In genomic region chr22:19490628-19491230, GRCh38 we compare ENCODE assay signal across 26 cellular contexts. TPM values are rescaled to one million over a fixed set of nuclear protein-coding genes. Genes with fewer than 3 reads are reported as not detected.
"Had no signal": no experiment of that assay in that cellular context is flagged by ENCODE, and none has a peak within 500 bp of the region (broad histone marks: within the 10 kb centered on the region; RNA-seq: fewer than 3 reads in every experiment).

No MANE protein-coding gene starts in this region.

- H3K4me1 ChIP-seq: colonic mucosa, gastrocnemius medialis, lower lobe of right lung, parathyroid adenoma, right lobe of liver, stomach had no signal

- H3K9me3 Mint-ChIP-seq: dendritic cell treated with granulocyte-macrophage colony-stimulating factor and Interleukin-4, amounts not matched to agents 40 ng/mL and 50 ng/mL, for 4 days; endodermal cell; natural killer cell; neural crest cell; type B pancreatic cell had no signal

- H3K4me1 Mint-ChIP-seq: endodermal cell, natural killer cell, neural crest cell had no signal

- H3K27me3 ChIP-seq: colonic mucosa, gastrocnemius medialis, neutrophil, right lobe of liver, stomach, tibial artery had no signal

- H3K36me3 ChIP-seq: colonic mucosa, gastrocnemius medialis, lower lobe of right lung, right lobe of liver, stomach, tibial artery had no signal

- H3K36me3 Mint-ChIP-seq: natural killer cell, type B pancreatic cell had no signal

- H3K9me3 ChIP-seq: colonic mucosa, gastrocnemius medialis, lower lobe of right lung, neutrophil, right lobe of liver, stomach, tibial artery had no signal

- ATAC-seq: esophagus mucosa, gastrocnemius medialis, left ventricle myocardium superior, lower lobe of right lung, natural killer cell, right lobe of liver had no signal

- DNase-seq: colonic mucosa; effector CD8-positive, alpha-beta T cell; endodermal cell; foreskin fibroblast; gastrocnemius medialis; head of caudate nucleus; left ventricle myocardium superior; lower lobe of right lung; natural killer cell; right lobe of liver; small intestine; stimulated activated CD4-positive, alpha-beta T cell treated with anti-CD3 and anti-CD28 coated beads, Interleukin-15, amount 100 ng/mL, for 24 hours; stimulated activated CD4-positive, alpha-beta T cell treated with anti-CD3 and anti-CD28 coated beads, Interleukin-2, amount 100 ng/mL, for 48 hours; stimulated activated naive CD4-positive, alpha-beta T cell treated with Interleukin-2 at 50 U/mL for 16 hours; stomach had no signal

- H3K27ac ChIP-seq: colonic mucosa, epithelial cell of prostate, gastrocnemius medialis, lower lobe of right lung, neutrophil, parathyroid adenoma, right lobe of liver, stomach, tibial artery had no signal

- FAIRE-seq: keratinocyte, small intestine had no signal

- H3K79me2 ChIP-seq: parathyroid adenoma had no signal

- H3K27ac Mint-ChIP-seq: dendritic cell treated with granulocyte-macrophage colony-stimulating factor and Interleukin-4, amounts not matched to agents 40 ng/mL and 50 ng/mL, for 4 days; endodermal cell; natural killer cell; progenitor cell of endocrine pancreas; type B pancreatic cell had no signal

- H3K9ac ChIP-seq: parathyroid adenoma had no signal

- H3K4me3 Mint-ChIP-seq: dendritic cell treated with granulocyte-macrophage colony-stimulating factor and Interleukin-4, amounts not matched to agents 40 ng/mL and 50 ng/mL, for 4 days; endodermal cell; natural killer cell; neural crest cell; type B pancreatic cell had no signal

- H3K4me3 ChIP-seq: colonic mucosa, gastrocnemius medialis, lower lobe of right lung, right lobe of liver, stomach, tibial artery had no signal

- H2AFZ ChIP-seq: parathyroid adenoma had no signal

- H3K27me3 Mint-ChIP-seq: dendritic cell treated with granulocyte-macrophage colony-stimulating factor and Interleukin-4, amounts not matched to agents 40 ng/mL and 50 ng/mL, for 4 days; progenitor cell of endocrine pancreas; type B pancreatic cell had no signal

RNA-seq across cellular contexts. Expression of gene CDC45, which starts 11.0 kb away (rescaled TPM):
- total RNA-seq: mesenteric fat pad had no signal

RNA-seq across cellular contexts. Expression of gene CLDN5, which starts 33.5 kb away (rescaled TPM):
- total RNA-seq: progenitor cell of endocrine pancreas had no signal
- polyA plus RNA-seq: keratinocyte had no signal
